ENCODE assay signal across 8 cellular contexts in the genomic region with DNA sequence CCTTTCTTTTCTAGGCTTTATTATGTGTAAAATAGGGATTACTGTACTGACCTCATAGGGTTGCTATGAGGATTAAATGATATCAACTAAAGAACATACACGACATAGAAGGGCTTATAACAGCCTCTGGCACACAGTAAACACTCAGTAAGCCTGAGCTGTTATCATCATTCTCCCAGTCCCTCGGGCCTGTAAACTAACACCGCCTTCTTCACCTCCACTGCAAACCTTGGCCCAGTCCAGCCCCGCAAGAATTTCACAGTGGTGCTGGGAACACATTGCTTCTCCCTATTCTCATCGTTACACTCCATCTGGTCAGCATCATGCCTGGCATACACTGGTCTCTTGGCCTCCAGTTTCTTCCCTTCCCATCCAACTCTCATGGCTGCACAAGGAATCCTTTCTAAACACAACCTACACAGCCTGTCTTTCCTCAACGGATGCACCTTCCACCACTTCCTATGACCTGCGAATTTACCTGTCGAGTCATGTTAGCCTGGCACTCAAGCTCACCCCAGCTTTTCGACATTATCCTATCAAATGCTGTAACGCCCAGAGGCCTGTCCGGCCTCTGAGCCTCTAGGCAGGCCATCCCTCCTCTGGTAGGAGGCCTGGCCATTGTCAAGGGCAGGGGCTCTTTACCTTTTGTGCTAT.
A peak's percentile ranks its signal among the peaks of the same experiment; 100 is the strongest.
DNase-seq lines count a peak whose midpoint lies in the region; ATAC-seq and TF ChIP-seq lines count a peak whose summit lies in the region.
"Had no signal": no experiment of that assay in that cellular context is flagged by ENCODE, and none has a peak within 500 bp of the region (broad histone marks: within the 10 kb centered on the region; RNA-seq: fewer than 3 reads in every experiment).

No MANE protein-coding gene starts in this region.

- no peak overlapping the region for H3K9ac ChIP-seq in GM23248

- POLR2A ChIA-PET in RWPE1 (lab: Yijun Ruan, JAX; ENCODE audit: low non-redundant PET), result no interaction called here

- H3K9me2 ChIP-seq in GM23248 (ENCODE audit: insufficient read depth), result no peaks in the 10 kb centered on the region

- no peaks in the 10 kb centered on the region for H4K20me1 ChIP-seq in GM23248 (ENCODE audit: insufficient read depth)

- ATAC-seq in HG02571 (IDR thresholded peaks at IDR 0.05; ENCODE audit: unreplicated experiment), result no peak

- no peak overlapping the region for H3K4me2 ChIP-seq in GM23248 (ENCODE audit: unreplicated experiment)

- H3K4me3 ChIP-seq in GM23248 (no peak overlapping the region), fibroblast of mammary gland (ENCODE audit: control insufficient read depth, low read depth, low read length) (no peak overlapping the region), retinal pigment epithelial cell (ENCODE audit: low read length) (no peak overlapping the region)
- H3K4me3 ChIP-seq: lung had no signal

- H3K4me1 ChIP-seq in GM23248 (ENCODE audit: insufficient read depth), result peaks cover 34% of the 10 kb centered on the region

- no peaks in the 10 kb centered on the region for H3K36me3 ChIP-seq in GM23248 (ENCODE audit: low read depth)

- H3K79me2 ChIP-seq in GM23248 (ENCODE audit: insufficient read depth), result peaks cover 99% of the 10 kb centered on the region

- WGBS in GM23248 (ENCODE audit: low coverage in 1 of 2, low lambda C conversion rate in 2 of 2, missing lambda C conversion rate in 2 of 2), 2 experiments, result 57 to 60% methylated on average over 11 of the region's 11 CpGs

- no peaks in the 10 kb centered on the region for H3K9me3 ChIP-seq in GM23248 (ENCODE audit: low read depth)

- H3K27ac ChIP-seq in GM23248, result no peak overlapping the region; the same call in 1 of the 2 replicates
- no peak overlapping the region for H3K27ac ChIP-seq in RWPE1

- H3K27me3 ChIP-seq in GM23248 (replicated peaks; ENCODE audit: insufficient read depth), result no peaks in the 10 kb centered on the region

- in situ Hi-C loops in GM23248 (cut with MboI), result no loop called here

- DNase-seq in GM23248 (peak; percentile 31), RWPE1 (ENCODE audit: low spot score) (peak; percentile 10), fibroblast of mammary gland (ENCODE audit: low read depth) (peak; percentile 77), retinal pigment epithelial cell (ENCODE audit: low read depth) (peak; percentile 90), OCI-M2 (lab: John Stamatoyannopoulos, UW; ENCODE audit: unreplicated experiment) (no peak), KG1 (lab: John Stamatoyannopoulos, UW) (no peak)

- no peak for TF ChIP-seq CTCF in RWPE1 (conservative IDR thresholded peaks at IDR 0.05; ENCODE audit: low read depth)
- no peak for TF ChIP-seq CTCF in fibroblast of mammary gland (conservative IDR thresholded peaks at IDR 0.05; ENCODE audit: control insufficient read depth, insufficient read depth, low read depth, low read length)
- TF ChIP-seq CTCF in retinal pigment epithelial cell (conservative IDR thresholded peaks at IDR 0.05; ENCODE audit: low read depth, low read length), result no peak

- H2AFZ ChIP-seq in GM23248, result no peak overlapping the region

- 0 out of 2 replicates have a peak, but pooled peaks cover 21% of the 10 kb centered on the region for H3F3A ChIP-seq in GM23248 (ENCODE audit: insufficient read depth)

- CTCF ChIA-PET in RWPE1 (lab: Yijun Ruan, JAX), result no interaction called here

Comparison
In these comparisons a context has a peak if more than half of its experiments do, and no peak if none do; other contexts are left out.
1. DNase-seq: peak in GM23248 (single experiment), RWPE1 (single experiment), fibroblast of mammary gland (single experiment) and retinal pigment epithelial cell (single experiment); none in OCI-M2 (single experiment) and KG1 (single experiment).